Comparison of ENCODE assay signal across 14 cellular contexts in genomic region chr3:194212869-194213320, GRCh38.
A peak's percentile ranks its signal among the peaks of the same experiment; 100 is the strongest.
DNase-seq lines count a peak whose midpoint lies in the region; ATAC-seq and TF ChIP-seq lines count a peak whose summit lies in the region.
"Had no signal": no experiment of that assay in that cellular context is flagged by ENCODE, and none has a peak within 500 bp of the region (broad histone marks: within the 10 kb centered on the region; RNA-seq: fewer than 3 reads in every experiment).

No MANE protein-coding gene starts in this region.

- H3K4me1 ChIP-seq in breast epithelium = no peaks in the 10 kb centered on the region
- H3K4me1 ChIP-seq in upper lobe of right lung = no peaks in the 10 kb centered on the region

- peak; percentile 60 for DNase-seq in H7
- peak; percentile 18 for DNase-seq in NCI-H1417 treated with DMSO at 0.1 percent for 48 hours (lab: John Stamatoyannopoulos, UW)
- DNase-seq in breast epithelium (ENCODE audit: low spot score in 2 of 2) = peak; percentile 58 to 79
- peak; percentile 42 for DNase-seq in nephron progenitor cell
- no peak for DNase-seq in upper lobe of right lung
- no peak for DNase-seq in Kasumi-1 (lab: John Stamatoyannopoulos, UW)
- DNase-seq: activated gamma-delta T cell; AML-193; effector CD4-positive, alpha-beta T cell; NCI-H2107; ovary had no signal

- H3K4me3 ChIP-seq in H7 (ENCODE audit: insufficient read depth, low read depth, low read length) = no peak overlapping the region
- no peak overlapping the region for H3K4me3 ChIP-seq in breast epithelium
- H3K4me3 ChIP-seq in upper lobe of right lung = no peak overlapping the region
- H3K4me3 ChIP-seq: ovary had no signal

- H3K4me1 Mint-ChIP-seq in nephron progenitor cell = peaks cover 75% of the 10 kb centered on the region

- no peaks in the 10 kb centered on the region for H3K9me3 Mint-ChIP-seq in nephron progenitor cell

- TF ChIP-seq CTCF in breast epithelium (IDR thresholded peaks at IDR 0.05) = no peak
- no peak for TF ChIP-seq CTCF in nephron progenitor cell (IDR thresholded peaks at IDR 0.05)
- no peak for TF ChIP-seq CTCF in upper lobe of right lung (IDR thresholded peaks at IDR 0.05)

- no peaks in the 10 kb centered on the region for H3K9me3 ChIP-seq in breast epithelium
- H3K9me3 ChIP-seq in upper lobe of right lung = no peaks in the 10 kb centered on the region
- H3K9me3 ChIP-seq: ovary had no signal

- intact Hi-C loops in breast epithelium (cut with DNase I; ENCODE audit: low total_unique reads) (no loop called here), upper lobe of right lung (cut with DNase I) (no loop called here)

- H3K27ac ChIP-seq in breast epithelium = peak overlapping the region; percentile 20 to 54
- no peak overlapping the region for H3K27ac ChIP-seq in upper lobe of right lung
- H3K27ac ChIP-seq: ovary, VCaP had no signal

- H3K27me3 Mint-ChIP-seq in nephron progenitor cell (ENCODE audit: low read depth, poor library complexity) = peaks cover 7% of the 10 kb centered on the region

- H3K4me3 Mint-ChIP-seq in nephron progenitor cell = no peak overlapping the region

- H3K36me3 Mint-ChIP-seq in nephron progenitor cell (ENCODE audit: low read depth) = no peaks in the 10 kb centered on the region

- H3K36me3 ChIP-seq in H7 (replicated peaks; ENCODE audit: control insufficient read depth, insufficient read depth, low read length) = no peaks in the 10 kb centered on the region
- H3K36me3 ChIP-seq in breast epithelium = no peaks in the 10 kb centered on the region
- no peaks in the 10 kb centered on the region for H3K36me3 ChIP-seq in upper lobe of right lung
- H3K36me3 ChIP-seq: ovary had no signal

- peak overlapping the region; percentile 95 for H3K27ac Mint-ChIP-seq in nephron progenitor cell

- no peak for TF ChIP-seq POLR2A in breast epithelium (IDR thresholded peaks at IDR 0.05)

- no peaks in the 10 kb centered on the region for H3K27me3 ChIP-seq in H7 (ENCODE audit: control insufficient read depth, insufficient read depth, low read length)
- no peaks in the 10 kb centered on the region for H3K27me3 ChIP-seq in breast epithelium
- peaks cover 4% of the 10 kb centered on the region for H3K27me3 ChIP-seq in upper lobe of right lung
- H3K27me3 ChIP-seq: ovary had no signal

- ATAC-seq in upper lobe of right lung (no peak), HG03521 (IDR thresholded peaks at IDR 0.05; ENCODE audit: unreplicated experiment) (no peak), HG03442 (IDR thresholded peaks at IDR 0.05; ENCODE audit: unreplicated experiment) (no peak)

Comparison
In these comparisons a context has a peak if more than half of its experiments do, and no peak if none do; other contexts are left out.
1. DNase-seq: peak in H7 (single experiment), NCI-H1417 treated with DMSO at 0.1 percent for 48 hours (single experiment), breast epithelium (2 of 2) and nephron progenitor cell (single experiment); none in upper lobe of right lung (single experiment) and Kasumi-1 (0 of 2).